ENCODE assay signal across 23 cellular contexts in genomic region chr3:39112535-39112934, GRCh38.
"Had no signal": no experiment of that assay in that cellular context is flagged by ENCODE, and none has a peak within 500 bp of the region (broad histone marks: within the 10 kb centered on the region; RNA-seq: fewer than 3 reads in every experiment).

No MANE protein-coding gene starts in this region.

- H3K4me3 Mint-ChIP-seq: mesothelial cell of epicardium, naive B cell had no signal

- ATAC-seq: foreskin keratinocyte, gastroesophageal sphincter, heart left ventricle, left cardiac atrium, left lung, left ventricle myocardium superior, lower lobe of right lung, mucosa of descending colon had no signal

- H3K27ac Mint-ChIP-seq: mesothelial cell of epicardium had no signal

- H3K36me3 Mint-ChIP-seq: mesothelial cell of epicardium had no signal

- H3K27ac ChIP-seq: coronary artery, dorsolateral prefrontal cortex, esophagus muscularis mucosa, foreskin keratinocyte, gastroesophageal sphincter, heart left ventricle, left lung, lower lobe of right lung had no signal

- H3K27me3 Mint-ChIP-seq: naive B cell had no signal

- H3K4me3 ChIP-seq: coronary artery, dorsolateral prefrontal cortex, esophagus muscularis mucosa, gastroesophageal sphincter, heart left ventricle, left lung, lower lobe of right lung, mucosa of descending colon had no signal

- H3K9me3 ChIP-seq: esophagus muscularis mucosa, gastroesophageal sphincter, heart left ventricle, left lung, lower lobe of right lung, mucosa of descending colon had no signal

- H3K27me3 ChIP-seq: dorsolateral prefrontal cortex, esophagus muscularis mucosa, foreskin keratinocyte, gastroesophageal sphincter, heart left ventricle, left lung had no signal

- FAIRE-seq: colon, endothelial cell of umbilical vein, frontal cortex, islet of Langerhans, keratinocyte had no signal

- H3K36me3 ChIP-seq: lower lobe of right lung had no signal

- DNase-seq: dermis blood vessel endothelial cell; dorsolateral prefrontal cortex; effector CD4-positive, alpha-beta T cell; effector memory CD4-positive, alpha-beta T cell; foreskin keratinocyte; heart left ventricle; hippocampal formation; left cardiac atrium; left lung; left ventricle myocardium superior; lower lobe of right lung; mesenchymal stem cell; mucosa of descending colon; naive B cell had no signal

- H3K9me3 Mint-ChIP-seq: mesothelial cell of epicardium, naive B cell had no signal
